ENCODE assay signal across 13 cellular contexts in the genomic region with DNA sequence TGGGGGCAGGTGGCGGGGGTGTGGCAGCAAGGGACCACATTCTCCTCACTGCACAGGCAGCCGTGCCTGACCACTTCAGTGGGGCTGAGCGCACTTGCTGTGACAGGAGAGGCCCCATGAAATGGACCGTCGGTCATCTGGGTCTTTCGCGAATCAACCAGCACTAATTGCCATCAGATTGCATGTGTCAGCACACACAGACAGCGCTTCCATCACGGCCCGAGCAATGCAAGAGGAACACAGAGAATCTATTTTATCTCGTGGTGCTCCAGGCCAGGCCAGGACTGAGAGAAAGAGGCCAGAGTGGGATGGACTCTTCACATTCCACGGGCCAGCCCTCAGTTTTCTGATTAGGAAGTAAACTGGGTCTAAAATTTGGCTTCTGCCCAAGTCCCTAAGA.
"Had no signal": no experiment of that assay in that cellular context is flagged by ENCODE, and none has a peak within 500 bp of the region (broad histone marks: within the 10 kb centered on the region; RNA-seq: fewer than 3 reads in every experiment).

No MANE protein-coding gene starts in this region.

- H3K27ac Mint-ChIP-seq: activated CD4-positive, alpha-beta T cell treated with anti-CD3 and anti-CD28 coated beads, Interleukin-2, amount 10 ng/mL, durations not matched to agents 7 days and 5 days; T-helper 1 cell treated with Interleukin-12 subunit alpha and Interleukin-12 subunit beta and Interleukin-4 antibody, amounts not matched to agents 30 μg/mL and 1 μg/mL, for 36 hours had no signal

- H3K4me1 Mint-ChIP-seq: activated CD4-positive, alpha-beta T cell treated with anti-CD3 and anti-CD28 coated beads, Interleukin-2, amount 10 ng/mL, durations not matched to agents 7 days and 5 days had no signal

- H3K27ac ChIP-seq: heart left ventricle, spleen, upper lobe of right lung had no signal

- H3K4me3 ChIP-seq: heart left ventricle, spleen, upper lobe of right lung had no signal

- H3K9me3 ChIP-seq: heart left ventricle, upper lobe of right lung had no signal

- H3K36me3 ChIP-seq: heart left ventricle, upper lobe of right lung had no signal

- H3K27me3 ChIP-seq: heart left ventricle, spleen, upper lobe of right lung had no signal

- H3K27me3 Mint-ChIP-seq: activated CD4-positive, alpha-beta T cell treated with anti-CD3 and anti-CD28 coated beads, Interleukin-2, amount 10 ng/mL, durations not matched to agents 7 days and 5 days had no signal

- ATAC-seq: activated naive CD4-positive, alpha-beta T cell treated with anti-CD3 and anti-CD28 coated beads, Interleukin-2, amount 50 U/mL, for 72 hours; heart left ventricle; right cardiac atrium; upper lobe of right lung had no signal

- H3K4me1 ChIP-seq: heart left ventricle, upper lobe of right lung had no signal

- DNase-seq: activated CD4-positive, alpha-beta T cell treated with anti-CD3 and anti-CD28 coated beads, Interleukin-2, amount 10 ng/mL, durations not matched to agents 7 days and 5 days; activated CD4-positive, CD25-positive, alpha-beta regulatory T cell; activated effector memory CD4-positive, alpha-beta T cell treated with anti-CD3 and anti-CD28 coated beads, Interleukin-2, amount 50 U/mL, for 16 hours; activated T-cell treated with anti-CD3 and anti-CD28 coated beads, Interleukin-2, amount 50 U/mL, for 1 hour; amniotic stem cell; heart left ventricle; stimulated activated CD4-positive, alpha-beta T cell treated with anti-CD3 and anti-CD28 coated beads, Interleukin-2, amount 100 ng/mL, for 24 hours; stimulated activated naive CD4-positive, alpha-beta T cell; upper lobe of right lung had no signal

- H3K4me3 Mint-ChIP-seq: activated CD4-positive, alpha-beta T cell treated with anti-CD3 and anti-CD28 coated beads, Interleukin-2, amount 10 ng/mL, durations not matched to agents 7 days and 5 days; T-helper 1 cell treated with Interleukin-12 subunit alpha and Interleukin-12 subunit beta and Interleukin-4 antibody, amounts not matched to agents 30 μg/mL and 1 μg/mL, for 36 hours had no signal
